Comparison of ENCODE assay signal across 8 cellular contexts in genomic region chr1:29181413-29182225, GRCh38. TPM values are rescaled to one million over a fixed set of nuclear protein-coding genes. Genes with fewer than 3 reads are reported as not detected.
DNase-seq lines count a peak whose midpoint lies in the region; ATAC-seq, FAIRE-seq and TF ChIP-seq lines count a peak whose summit lies in the region.

Gene SRSF4, minus strand, starts transcription at chr1:29181900. Its CDS starts 148 bp downstream, at chr1:29181752.

- peak within 1 kb of the TSS; percentile 97 for H3K4me3 ChIP-seq in RWPE2 (ENCODE audit: severe bottlenecking)
- H3K4me3 ChIP-seq in fibroblast of lung (replicated peaks in 1 of 4; ENCODE audit: control extremely low read depth in 1 of 4, insufficient read depth in 1 of 4, low read depth in 3 of 4, low read length in 4 of 4): peak within 1 kb of the TSS; percentile 79 to 96 (median 88)

- ATAC-seq in RWPE2 (ENCODE audit: low read depth): peak; percentile 89
- peak; percentile 89 to 91 for ATAC-seq in naive thymus-derived CD8-positive, alpha-beta T cell

- POLR2A ChIA-PET in naive thymus-derived CD8-positive, alpha-beta T cell (lab: Charles Lee): interaction anchor here (0.6 to 2.2 kb wide), 43 partner anchors 10 to 1843 kb away, joined by 3 to 37 read pairs (median 4); partner anchors contain the start of genes ATP5IF1, EPB41, FAM76A and GMEB1

- peak within 1 kb of the TSS; percentile 97 for H3K4me2 ChIP-seq in fibroblast of lung (ENCODE audit: extremely low read depth, insufficient read depth, low read length)

- no peaks in the 10 kb centered on the region for H3K27me3 Mint-ChIP-seq in activated T-helper 2 cell treated with anti-CD3 and anti-CD28 coated beads, Interferon-gamma antibody, Interleukin-2, Interleukin-4, amounts not matched to agents 10 μg/mL and 5 μg/mL and 100 μg/mL, durations not matched to agents 14 hours and 24 hours and 36 hours (ENCODE audit: low read depth)
- no peaks in the 10 kb centered on the region for H3K27me3 Mint-ChIP-seq in naive thymus-derived CD8-positive, alpha-beta T cell

- H3K9me3 ChIP-seq in ES-I3 (ENCODE audit: control insufficient read depth, insufficient read depth, low read length) (no peaks in the 10 kb centered on the region), RWPE2 (ENCODE audit: severe bottlenecking) (no peaks in the 10 kb centered on the region), fibroblast of lung (ENCODE audit: control insufficient read depth, insufficient read depth, low read depth, low read length) (no peaks in the 10 kb centered on the region)

- H3K4me1 ChIP-seq in ES-I3 (ENCODE audit: insufficient read depth, low read length): peaks cover 24% of the 10 kb centered on the region
- peaks cover 18% of the 10 kb centered on the region for H3K4me1 ChIP-seq in RWPE2 (ENCODE audit: insufficient read depth, poor library complexity, severe bottlenecking)
- H3K4me1 ChIP-seq in fibroblast of lung (ENCODE audit: control insufficient read depth, extremely low read depth, insufficient read depth, low read length): peaks cover 10% of the 10 kb centered on the region

- FAIRE-seq in H54 (lab: Jason Lieb, UNC): peak; percentile 90

- H3K4me3 Mint-ChIP-seq in activated T-helper 2 cell treated with anti-CD3 and anti-CD28 coated beads, Interferon-gamma antibody, Interleukin-2, Interleukin-4, amounts not matched to agents 10 μg/mL and 5 μg/mL and 100 μg/mL, durations not matched to agents 14 hours and 24 hours and 36 hours (ENCODE audit: low read depth): peak within 1 kb of the TSS; percentile 97
- H3K4me3 Mint-ChIP-seq in naive thymus-derived CD8-positive, alpha-beta T cell: peak within 1 kb of the TSS; percentile 89 to 96 (median 94)

- H3K79me2 ChIP-seq in fibroblast of lung (ENCODE audit: control insufficient read depth, insufficient read depth, low read length): peaks cover 49% of the 10 kb centered on the region

- peak; percentile 59 for TF ChIP-seq POLR2A in H54 (IDR thresholded peaks at IDR 0.05; ENCODE audit: low read depth, low read length)

- peaks cover 5% of the 10 kb centered on the region for H4K20me1 ChIP-seq in fibroblast of lung (ENCODE audit: control insufficient read depth, extremely low read depth, insufficient read depth, low read length)

- H3K36me3 Mint-ChIP-seq in activated T-helper 2 cell treated with anti-CD3 and anti-CD28 coated beads, Interferon-gamma antibody, Interleukin-2, Interleukin-4, amounts not matched to agents 10 μg/mL and 5 μg/mL and 100 μg/mL, durations not matched to agents 14 hours and 24 hours and 36 hours (ENCODE audit: low read depth): peaks cover 46% of the 10 kb centered on the region
- peaks cover 0 to 28% (median 7%) of the 10 kb centered on the region in 3 donors for H3K36me3 Mint-ChIP-seq in naive thymus-derived CD8-positive, alpha-beta T cell

- H3K36me3 ChIP-seq in ES-I3 (ENCODE audit: insufficient read depth, low read length): peaks cover 6% of the 10 kb centered on the region; the same call in 1 of the 2 replicates
- peaks cover 36% of the 10 kb centered on the region for H3K36me3 ChIP-seq in RWPE2 (ENCODE audit: low read depth)
- H3K36me3 ChIP-seq in fibroblast of lung (ENCODE audit: control insufficient read depth, insufficient read depth, low read length): peaks cover 2% of the 10 kb centered on the region

- intact Hi-C loops in activated T-helper 2 cell treated with anti-CD3 and anti-CD28 coated beads, Interferon-gamma antibody, Interleukin-2, Interleukin-4, amounts not matched to agents 10 μg/mL and 5 μg/mL and 100 μg/mL, durations not matched to agents 14 hours and 24 hours and 36 hours (cut with micrococcal nuclease): loop anchor here (1.0 to 2.0 kb wide), 3 partner anchors 21 to 539 kb away; partner anchors contain the start of gene TAF12

- peaks cover 44% of the 10 kb centered on the region for H3K4me1 Mint-ChIP-seq in activated T-helper 2 cell treated with anti-CD3 and anti-CD28 coated beads, Interferon-gamma antibody, Interleukin-2, Interleukin-4, amounts not matched to agents 10 μg/mL and 5 μg/mL and 100 μg/mL, durations not matched to agents 14 hours and 24 hours and 36 hours (ENCODE audit: low read depth)
- peaks cover 25 to 52% (median 45%) of the 10 kb centered on the region in 4 donors for H3K4me1 Mint-ChIP-seq in naive thymus-derived CD8-positive, alpha-beta T cell

- H2AFZ ChIP-seq in fibroblast of lung (ENCODE audit: low read length): peak within 1 kb of the TSS; percentile 82

- DNase-seq in H54 (ENCODE audit: insufficient read length, low spot score): peak; percentile 91
- DNase-seq in LoVo (ENCODE audit: low spot score): peak; percentile 98
- peak; percentile 98 for DNase-seq in RWPE2 (ENCODE audit: low spot score)
- DNase-seq in activated T-helper 2 cell treated with anti-CD3 and anti-CD28 coated beads, Interferon-gamma antibody, Interleukin-2, Interleukin-4, amounts not matched to agents 10 μg/mL and 5 μg/mL and 100 μg/mL, durations not matched to agents 14 hours and 24 hours and 36 hours (ENCODE audit: low spot score): peak; percentile 99
- peak; percentile 98 for DNase-seq in fibroblast of lung (ENCODE audit: low read depth in 2 of 2)
- DNase-seq in naive thymus-derived CD8-positive, alpha-beta T cell: peak; percentile 96 to 99 (median 98)
- peak; percentile 95 to 98 (median 97) for DNase-seq in stimulated activated naive CD4-positive, alpha-beta T cell (lab: John Stamatoyannopoulos, UW)

- no peaks in the 10 kb centered on the region for H3K9me3 Mint-ChIP-seq in activated T-helper 2 cell treated with anti-CD3 and anti-CD28 coated beads, Interferon-gamma antibody, Interleukin-2, Interleukin-4, amounts not matched to agents 10 μg/mL and 5 μg/mL and 100 μg/mL, durations not matched to agents 14 hours and 24 hours and 36 hours
- no peaks in the 10 kb centered on the region for H3K9me3 Mint-ChIP-seq in naive thymus-derived CD8-positive, alpha-beta T cell

- TF ChIP-seq CTCF in RWPE2 (IDR thresholded peaks at IDR 0.05; ENCODE audit: poor library complexity, severe bottlenecking) (peak; percentile 88), fibroblast of lung (conservative IDR thresholded peaks at IDR 0.05 in 1 of 2, IDR thresholded peaks at IDR 0.05 in 1 of 2; ENCODE audit: low read depth in 1 of 2, low read length in 2 of 2) (peak; percentile 29 to 46)

- H3K9ac ChIP-seq in ES-I3 (ENCODE audit: low read depth, low read length): peak within 1 kb of the TSS; percentile 75
- peak within 1 kb of the TSS; percentile 98 for H3K9ac ChIP-seq in fibroblast of lung (ENCODE audit: insufficient read depth, low read length)

- H3K27me3 ChIP-seq in RWPE2 (ENCODE audit: insufficient read depth, poor library complexity, severe bottlenecking): no peaks in the 10 kb centered on the region
- H3K27me3 ChIP-seq in fibroblast of lung (ENCODE audit: control insufficient read depth, insufficient read depth, low read length): no peaks in the 10 kb centered on the region

- H3K27ac Mint-ChIP-seq in activated T-helper 2 cell treated with anti-CD3 and anti-CD28 coated beads, Interferon-gamma antibody, Interleukin-2, Interleukin-4, amounts not matched to agents 10 μg/mL and 5 μg/mL and 100 μg/mL, durations not matched to agents 14 hours and 24 hours and 36 hours: peak within 1 kb of the TSS; percentile 97
- H3K27ac Mint-ChIP-seq in naive thymus-derived CD8-positive, alpha-beta T cell: peak within 1 kb of the TSS; percentile 85 to 97 (median 96)

- H3K27ac ChIP-seq in RWPE2 (ENCODE audit: poor library complexity, severe bottlenecking) (peak within 1 kb of the TSS; percentile 82), fibroblast of lung (ENCODE audit: insufficient read depth, low read length) (peak within 1 kb of the TSS; percentile 98)

RNA-seq across cellular contexts. Expression of gene SRSF4, which starts in this region (rescaled TPM):
- 145 TPM in 2 replicates for total RNA-seq in activated T-helper 2 cell treated with anti-CD3 and anti-CD28 coated beads, Interferon-gamma antibody, Interleukin-2, Interleukin-4, amounts not matched to agents 10 μg/mL and 5 μg/mL and 100 μg/mL, durations not matched to agents 14 hours and 24 hours and 36 hours
- 46.2 and 51.4 TPM in 2 replicates for total RNA-seq in fibroblast of lung
- polyA plus RNA-seq in fibroblast of lung: 59.2 and 61.9 TPM in 2 replicates
- 54.1 and 54.4 TPM in 2 replicates for polyA plus RNA-seq in fibroblast of lung (2012)
- polyA minus RNA-seq in fibroblast of lung (ENCODE audit: low replicate concordance): 7.6 and 8.7 TPM in 2 replicates
- total RNA-seq in naive thymus-derived CD8-positive, alpha-beta T cell: 10 to 100 TPM; 83.3 to 85.8 TPM
- 100 to 1,000 TPM in 1 of 3 donors, 10 to 100 TPM in 2; 73.2 to 104 (median 81.5) TPM for polyA plus RNA-seq in naive thymus-derived CD8-positive, alpha-beta T cell

Comparison
In these comparisons a context has a peak if more than half of its experiments do, and no peak if none do; other contexts are left out.
1. Peak in every context shown above with its lines: DNase-seq, ATAC-seq, H3K4me3 ChIP-seq and H3K27ac ChIP-seq.